Comparison of ENCODE assay signal across 11 cellular contexts in genomic region chrX:132740316-132741123, GRCh38.
DNase-seq lines count a peak whose midpoint lies in the region; ATAC-seq, FAIRE-seq and TF ChIP-seq lines count a peak whose summit lies in the region.
"Had no signal": no experiment of that assay in that cellular context is flagged by ENCODE, and none has a peak within 500 bp of the region (broad histone marks: within the 10 kb centered on the region; RNA-seq: fewer than 3 reads in every experiment).

No MANE protein-coding gene starts in this region.

- WGBS in K562 (ENCODE audit: insufficient coverage, low coverage, missing lambda C conversion rate) = 0% methylated on average over 3 of the region's 3 CpGs
- 100% methylated on average over 2 of the region's 3 CpGs for WGBS in mesenchymal stem cell
- WGBS in sigmoid colon, 2 donors = 82 to 95% methylated on average over 3 of the region's 3 CpGs

- no peaks in the 10 kb centered on the region for H4K20me1 ChIP-seq in K562 (replicated peaks; ENCODE audit: control insufficient read depth, insufficient read depth, low read length)

- H3K36me3 ChIP-seq in K562 (ENCODE audit: control insufficient read depth, insufficient read depth, low read length) (no peaks in the 10 kb centered on the region), mesenchymal stem cell (ENCODE audit: control insufficient read depth in 1 of 2, insufficient read depth in 2 of 2, low read depth in 1 of 2, low read length in 2 of 2) (no peaks in the 10 kb centered on the region), sigmoid colon (no peaks in the 10 kb centered on the region)

- no peaks in the 10 kb centered on the region for H3K9me3 ChIP-seq in K562 (replicated peaks; ENCODE audit: control insufficient read depth, insufficient read depth, low read depth, low read length)
- H3K9me3 ChIP-seq in mesenchymal stem cell (ENCODE audit: control insufficient read depth, low read length) = no peaks in the 10 kb centered on the region
- H3K9me3 ChIP-seq in sigmoid colon = no peaks in the 10 kb centered on the region

- FAIRE-seq in K562 (lab: Jason Lieb, UNC) = no peak

- H3K27me3 ChIP-seq in K562 (ENCODE audit: control insufficient read depth in 2 of 2, insufficient read depth in 2 of 2, low read length in 2 of 2) = no peaks in the 10 kb centered on the region
- H3K27me3 ChIP-seq in mesenchymal stem cell (ENCODE audit: control insufficient read depth in 1 of 2, insufficient read depth in 1 of 2, low read length in 2 of 2) = peaks cover 0 to 65% of the 10 kb centered on the region in 2 experiments
- peaks cover 0 to 5% (median 0%) of the 10 kb centered on the region in 3 donors for H3K27me3 ChIP-seq in sigmoid colon

- ATAC-seq in K562 (no peak), esophagus mucosa (no peak)

- H3K4ac ChIP-seq in mesenchymal stem cell (ENCODE audit: low read depth in 1 of 2, low read length in 2 of 2) = no peak overlapping the region

- no peak overlapping the region for H3K14ac ChIP-seq in mesenchymal stem cell (ENCODE audit: low read length in 2 of 2)

- no peak overlapping the region for H2BK15ac ChIP-seq in mesenchymal stem cell (ENCODE audit: low read depth, poor library complexity, severe bottlenecking)

- TF ChIP-seq CTCF in K562 (IDR thresholded peaks at IDR 0.05 in 2 of 3, conservative IDR thresholded peaks at IDR 0.05 in 1 of 3; ENCODE audit: insufficient read depth in 2 of 3, low read depth in 1 of 3, low read length in 3 of 3) = peak; percentile 45 to 54 (median 50)
- TF ChIP-seq CTCF in sigmoid colon (IDR thresholded peaks at IDR 0.05) = peak in 1 of 4 experiments; percentile 32

- H2BK120ac ChIP-seq in mesenchymal stem cell (ENCODE audit: low read depth, low read length) = no peak overlapping the region

- no peak overlapping the region for H3K4me3 ChIP-seq in K562
- no peak overlapping the region for H3K4me3 ChIP-seq in mesenchymal stem cell (ENCODE audit: insufficient read depth in 1 of 2, low read depth in 1 of 2, low read length in 2 of 2)
- H3K4me3 ChIP-seq in sigmoid colon = no peak overlapping the region

- H2AK5ac ChIP-seq in mesenchymal stem cell (ENCODE audit: low read length, severe bottlenecking) = no peak overlapping the region

- H2BK5ac ChIP-seq in mesenchymal stem cell (ENCODE audit: low read depth, low read length, poor library complexity, severe bottlenecking) = no peak overlapping the region

- no peak overlapping the region for H2BK12ac ChIP-seq in mesenchymal stem cell (ENCODE audit: low read length in 2 of 2)

- in situ Hi-C loops in Caki2 (cut with HindIII; ENCODE audit: low pct_unique_long_range_greater_than_20kb, low sequenced_read_pairs) (no loop called here), K562 (cut with MboI) (no loop called here)

- POLR2A ChIA-PET in HEK293T (lab: Yijun Ruan, JAX) (no interaction called here), K562 (lab: Yijun Ruan, JAX) (no interaction called here)

- H3K9ac ChIP-seq in K562 (ENCODE audit: insufficient read depth in 1 of 2, low read depth in 2 of 2, low read length in 2 of 2) (no peak overlapping the region), mesenchymal stem cell (ENCODE audit: low read length) (no peak overlapping the region)

- no TSS peak for BruUV-seq in K562 (replicated peaks; lab: Mats Ljungman, UMichigan)

- no peak overlapping the region for H3K18ac ChIP-seq in mesenchymal stem cell (ENCODE audit: low read depth in 1 of 2, low read length in 2 of 2)

- TF ChIP-seq EP300 in K562 (IDR thresholded peaks at IDR 0.05; ENCODE audit: low read length) = no peak
- TF ChIP-seq EP300 in sigmoid colon (IDR thresholded peaks at IDR 0.05) = no peak

- no peak overlapping the region for H4K8ac ChIP-seq in mesenchymal stem cell (ENCODE audit: low read length)

- TF ChIP-seq RAD21 in K562 (CRISPR knock-in tag; conservative IDR thresholded peaks at IDR 0.05 in 1 of 2, IDR thresholded peaks at IDR 0.05 in 1 of 2) = peak; percentile 14 to 46; a peak in 2 of 4 replicates

- DNase-seq in Caki2 (ENCODE audit: low read depth) (peak; percentile 3), HEK293T (ENCODE audit: extremely low spot score) (no peak), K562 (ENCODE audit: extremely low read depth in 1 of 4, low spot score in 3 of 4) (peak in 2 of 4 experiments; percentile 19 to 27), mesenchymal stem cell (peak; percentile 12), sigmoid colon (no peak), HPDE6-E6E7 (ENCODE audit: extremely low spot score) (no peak)
- no peak for DNase-seq in activated CD4-positive, alpha-beta T cell treated with anti-CD3 and anti-CD28 coated beads, Interleukin-2, amount 50 U/mL, for 48 hours
- DNase-seq: NK-92 treated with Interleukin-12 subunit alpha and Interleukin-12 subunit beta, amount 100 ng/mL, for 24 hours; stimulated activated naive CD4-positive, alpha-beta T cell treated with Interleukin-2 at 50 U/mL for 16 hours had no signal

- no peak overlapping the region for H3K27ac ChIP-seq in K562 (ENCODE audit: extremely low read depth, low read depth, low read length)
- H3K27ac ChIP-seq in mesenchymal stem cell (ENCODE audit: low read length, poor library complexity, severe bottlenecking) = no peak overlapping the region
- no peak overlapping the region for H3K27ac ChIP-seq in sigmoid colon
- H3K27ac ChIP-seq: epithelial cell of prostate had no signal

- no peak overlapping the region for H4K91ac ChIP-seq in mesenchymal stem cell (ENCODE audit: low read length)

- H3K4me1 ChIP-seq in K562 (replicated peaks in 1 of 2; ENCODE audit: control insufficient read depth in 2 of 2, insufficient read depth in 2 of 2, low read length in 2 of 2) (no peaks in the 10 kb centered on the region), mesenchymal stem cell (ENCODE audit: control insufficient read depth, insufficient read depth, low read depth, low read length) (peaks cover 4% of the 10 kb centered on the region), sigmoid colon (no peaks in the 10 kb centered on the region)

- H3K4me2 ChIP-seq in K562 (ENCODE audit: insufficient read depth, low read length) = no peak overlapping the region
- no peak overlapping the region for H3K4me2 ChIP-seq in mesenchymal stem cell (ENCODE audit: low read length, poor library complexity, severe bottlenecking)

- TF ChIP-seq POLR2A in K562 (conservative IDR thresholded peaks at IDR 0.05) (no peak), sigmoid colon (IDR thresholded peaks at IDR 0.05) (no peak)

- no peaks in the 10 kb centered on the region for H3K79me1 ChIP-seq in mesenchymal stem cell (replicated peaks; ENCODE audit: low read length, poor library complexity, severe bottlenecking)

- CTCF ChIA-PET in HEK293T (lab: Yijun Ruan, JAX) = interaction anchor here (0.5 to 1.2 kb wide), 9 partner anchors 9 to 1270 kb away, joined by 3 to 7 read pairs (median 4); no protein-coding TSS in a partner anchor
- CTCF ChIA-PET in K562 (lab: Yijun Ruan, JAX; ENCODE audit: low intra/inter-chr PET ratio) = interaction anchor here (0.6 to 0.7 kb wide), 2 partner anchors 127 to 483 kb away, joined by 3 to 4 read pairs; no protein-coding TSS in a partner anchor

- H2AFZ ChIP-seq in K562 (ENCODE audit: low read depth, low read length) (no peak overlapping the region), mesenchymal stem cell (ENCODE audit: low read depth, low read length) (no peak overlapping the region)

- intact Hi-C loops in K562 (cut with micrococcal nuclease) = loop anchor here (5.0 kb wide), 2 partner anchors 432 to 932 kb away; no protein-coding TSS in a partner anchor
- intact Hi-C loops in sigmoid colon (cut with DNase I) = no loop called here

- H3K9me1 ChIP-seq in K562 (ENCODE audit: control insufficient read depth, insufficient read depth, low read length) = no peaks in the 10 kb centered on the region

- no peaks in the 10 kb centered on the region for H3K79me2 ChIP-seq in K562 (ENCODE audit: control insufficient read depth, insufficient read depth, low read length)

- H3K23ac ChIP-seq in mesenchymal stem cell (ENCODE audit: low read length in 2 of 2) = no peak overlapping the region

TF ChIP-seq in HEK293T, 16 proteins besides CTCF, POLR2A, EP300 and RAD21:
- TF ChIP-seq SP1 (IDR thresholded peaks at IDR 0.05) (no peak), ZNF384 (IDR thresholded peaks at IDR 0.05) (peak; percentile 92)

TF ChIP-seq in K562, 482 proteins besides CTCF, POLR2A, EP300 and RAD21 (continues in another document):
- TF ChIP-seq ZBTB9 (CRISPR knock-in tag; IDR thresholded peaks at IDR 0.05) = no peak
- peak; percentile 67 for TF ChIP-seq ZNF384 (IDR thresholded peaks at IDR 0.05; ENCODE audit: low read depth, low read length)

Comparison
In these comparisons a context has a peak if more than half of its experiments do, and no peak if none do; other contexts are left out.
1. DNase-seq: peak in Caki2 (single experiment) and mesenchymal stem cell (single experiment); none in HEK293T (single experiment), sigmoid colon (single experiment), HPDE6-E6E7 (single experiment) and activated CD4-positive, alpha-beta T cell treated with anti-CD3 and anti-CD28 coated beads, Interleukin-2, amount 50 U/mL, for 48 hours (0 of 2).